In genomic region chr4:185721190-185721948, GRCh38 we compare ENCODE assay signal across 1 cellular context.
TF ChIP-seq lines count a peak whose summit lies in the region.

No MANE protein-coding gene starts in this region.

TF ChIP-seq in HepG2, 621 proteins besides CTCF, POLR2A, EP300 and RAD21 (continued from another document and continues in another):
- TF ChIP-seq, protein P1, sequence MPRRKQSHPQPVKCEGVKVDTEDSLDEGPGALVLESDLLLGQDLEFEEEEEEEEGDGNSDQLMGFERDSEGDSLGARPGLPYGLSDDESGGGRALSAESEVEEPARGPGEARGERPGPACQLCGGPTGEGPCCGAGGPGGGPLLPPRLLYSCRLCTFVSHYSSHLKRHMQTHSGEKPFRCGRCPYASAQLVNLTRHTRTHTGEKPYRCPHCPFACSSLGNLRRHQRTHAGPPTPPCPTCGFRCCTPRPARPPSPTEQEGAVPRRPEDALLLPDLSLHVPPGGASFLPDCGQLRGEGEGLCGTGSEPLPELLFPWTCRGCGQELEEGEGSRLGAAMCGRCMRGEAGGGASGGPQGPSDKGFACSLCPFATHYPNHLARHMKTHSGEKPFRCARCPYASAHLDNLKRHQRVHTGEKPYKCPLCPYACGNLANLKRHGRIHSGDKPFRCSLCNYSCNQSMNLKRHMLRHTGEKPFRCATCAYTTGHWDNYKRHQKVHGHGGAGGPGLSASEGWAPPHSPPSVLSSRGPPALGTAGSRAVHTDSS (CRISPR knock-in tag; conservative IDR thresholded peaks at IDR 0.05), result no peak
- no peak for TF ChIP-seq TEAD2 (CRISPR knock-in tag; IDR thresholded peaks at IDR 0.05)
- TF ChIP-seq PBX2 (CRISPR knock-in tag; IDR thresholded peaks at IDR 0.05), result no peak
- TF ChIP-seq, protein P2, sequence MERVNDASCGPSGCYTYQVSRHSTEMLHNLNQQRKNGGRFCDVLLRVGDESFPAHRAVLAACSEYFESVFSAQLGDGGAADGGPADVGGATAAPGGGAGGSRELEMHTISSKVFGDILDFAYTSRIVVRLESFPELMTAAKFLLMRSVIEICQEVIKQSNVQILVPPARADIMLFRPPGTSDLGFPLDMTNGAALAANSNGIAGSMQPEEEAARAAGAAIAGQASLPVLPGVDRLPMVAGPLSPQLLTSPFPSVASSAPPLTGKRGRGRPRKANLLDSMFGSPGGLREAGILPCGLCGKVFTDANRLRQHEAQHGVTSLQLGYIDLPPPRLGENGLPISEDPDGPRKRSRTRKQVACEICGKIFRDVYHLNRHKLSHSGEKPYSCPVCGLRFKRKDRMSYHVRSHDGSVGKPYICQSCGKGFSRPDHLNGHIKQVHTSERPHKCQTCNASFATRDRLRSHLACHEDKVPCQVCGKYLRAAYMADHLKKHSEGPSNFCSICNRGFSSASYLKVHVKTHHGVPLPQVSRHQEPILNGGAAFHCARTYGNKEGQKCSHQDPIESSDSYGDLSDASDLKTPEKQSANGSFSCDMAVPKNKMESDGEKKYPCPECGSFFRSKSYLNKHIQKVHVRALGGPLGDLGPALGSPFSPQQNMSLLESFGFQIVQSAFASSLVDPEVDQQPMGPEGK (CRISPR knock-in tag; IDR thresholded peaks at IDR 0.05), result no peak
- TF ChIP-seq ZNF703 (CRISPR knock-in tag; IDR thresholded peaks at IDR 0.05; ENCODE audit: borderline replicate concordance), result no peak
- no peak for TF ChIP-seq RFX1 (IDR thresholded peaks at IDR 0.05)
- TF ChIP-seq RELA (CRISPR knock-in tag; IDR thresholded peaks at IDR 0.05), result no peak
- TF ChIP-seq SAFB2 (CRISPR knock-in tag; IDR thresholded peaks at IDR 0.05; ENCODE audit: borderline replicate concordance, low read depth), result no peak
- no peak for TF ChIP-seq ZNF12 (CRISPR knock-in tag; IDR thresholded peaks at IDR 0.05)
- no peak for TF ChIP-seq NR2F1 (CRISPR knock-in tag; IDR thresholded peaks at IDR 0.05)
- TF ChIP-seq GTF3A (CRISPR knock-in tag; conservative IDR thresholded peaks at IDR 0.05), result no peak
- no peak for TF ChIP-seq MIER3 (CRISPR knock-in tag; IDR thresholded peaks at IDR 0.05; ENCODE audit: borderline replicate concordance)
- TF ChIP-seq ARID2 (CRISPR knock-in tag; IDR thresholded peaks at IDR 0.05; ENCODE audit: borderline replicate concordance), result no peak
- TF ChIP-seq GLI4 (CRISPR knock-in tag; IDR thresholded peaks at IDR 0.05; ENCODE audit: borderline replicate concordance), result no peak
- no peak for TF ChIP-seq KLF13 (CRISPR knock-in tag; IDR thresholded peaks at IDR 0.05)
- TF ChIP-seq ZNF570 (CRISPR knock-in tag; IDR thresholded peaks at IDR 0.05; ENCODE audit: borderline replicate concordance), result no peak
- TF ChIP-seq, protein P3, sequence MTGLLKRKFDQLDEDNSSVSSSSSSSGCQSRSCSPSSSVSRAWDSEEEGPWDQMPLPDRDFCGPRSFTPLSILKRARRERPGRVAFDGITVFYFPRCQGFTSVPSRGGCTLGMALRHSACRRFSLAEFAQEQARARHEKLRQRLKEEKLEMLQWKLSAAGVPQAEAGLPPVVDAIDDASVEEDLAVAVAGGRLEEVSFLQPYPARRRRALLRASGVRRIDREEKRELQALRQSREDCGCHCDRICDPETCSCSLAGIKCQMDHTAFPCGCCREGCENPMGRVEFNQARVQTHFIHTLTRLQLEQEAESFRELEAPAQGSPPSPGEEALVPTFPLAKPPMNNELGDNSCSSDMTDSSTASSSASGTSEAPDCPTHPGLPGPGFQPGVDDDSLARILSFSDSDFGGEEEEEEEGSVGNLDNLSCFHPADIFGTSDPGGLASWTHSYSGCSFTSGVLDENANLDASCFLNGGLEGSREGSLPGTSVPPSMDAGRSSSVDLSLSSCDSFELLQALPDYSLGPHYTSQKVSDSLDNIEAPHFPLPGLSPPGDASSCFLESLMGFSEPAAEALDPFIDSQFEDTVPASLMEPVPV (CRISPR knock-in tag; IDR thresholded peaks at IDR 0.05), result 0 out of 2 replicates have a peak, but pooled peaks have one; percentile 15
- TF ChIP-seq NR2F6 (IDR thresholded peaks at IDR 0.05), result no peak
- TF ChIP-seq NR2F6 (CRISPR knock-in tag; IDR thresholded peaks at IDR 0.05), result no peak
- TF ChIP-seq ZNF609 (CRISPR knock-in tag; IDR thresholded peaks at IDR 0.05; ENCODE audit: borderline replicate concordance), result no peak
- no peak for TF ChIP-seq ZNF121 (CRISPR knock-in tag; IDR thresholded peaks at IDR 0.05)
- no peak for TF ChIP-seq ELF1 (CRISPR knock-in tag; IDR thresholded peaks at IDR 0.05)
- no peak for TF ChIP-seq ZNF605 (CRISPR knock-in tag; IDR thresholded peaks at IDR 0.05)
- no peak for TF ChIP-seq SRY (CRISPR knock-in tag; IDR thresholded peaks at IDR 0.05)
- TF ChIP-seq U2AF2 (IDR thresholded peaks at IDR 0.05; ENCODE audit: low read depth, low read length), result no peak
- TF ChIP-seq ZNF687 (CRISPR knock-in tag; IDR thresholded peaks at IDR 0.05), result peak; percentile 33
- TF ChIP-seq SMARCC2 (IDR thresholded peaks at IDR 0.05), result no peak
- TF ChIP-seq ZSCAN5A (CRISPR knock-in tag; IDR thresholded peaks at IDR 0.05; ENCODE audit: borderline replicate concordance), result no peak
- TF ChIP-seq CBX5 (CRISPR knock-in tag; IDR thresholded peaks at IDR 0.05; ENCODE audit: borderline replicate concordance), result no peak
- TF ChIP-seq, protein P4, sequence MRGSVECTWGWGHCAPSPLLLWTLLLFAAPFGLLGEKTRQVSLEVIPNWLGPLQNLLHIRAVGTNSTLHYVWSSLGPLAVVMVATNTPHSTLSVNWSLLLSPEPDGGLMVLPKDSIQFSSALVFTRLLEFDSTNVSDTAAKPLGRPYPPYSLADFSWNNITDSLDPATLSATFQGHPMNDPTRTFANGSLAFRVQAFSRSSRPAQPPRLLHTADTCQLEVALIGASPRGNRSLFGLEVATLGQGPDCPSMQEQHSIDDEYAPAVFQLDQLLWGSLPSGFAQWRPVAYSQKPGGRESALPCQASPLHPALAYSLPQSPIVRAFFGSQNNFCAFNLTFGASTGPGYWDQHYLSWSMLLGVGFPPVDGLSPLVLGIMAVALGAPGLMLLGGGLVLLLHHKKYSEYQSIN (CRISPR knock-in tag; IDR thresholded peaks at IDR 0.05; ENCODE audit: borderline replicate concordance), result no peak
- peak; percentile 68; the same call in 1 of the 2 replicates for TF ChIP-seq MEIS2 (CRISPR knock-in tag; IDR thresholded peaks at IDR 0.05)
- TF ChIP-seq ZNF326 (CRISPR knock-in tag; IDR thresholded peaks at IDR 0.05; ENCODE audit: borderline replicate concordance), result no peak
- TF ChIP-seq ZNF44 (CRISPR knock-in tag; IDR thresholded peaks at IDR 0.05), result no peak
- TF ChIP-seq RBM22 (optimal IDR thresholded peaks at IDR 0.05; ENCODE audit: low read length), result no peak
- no peak for TF ChIP-seq PRMT3 (CRISPR knock-in tag; IDR thresholded peaks at IDR 0.05; ENCODE audit: borderline replicate concordance, low read depth)
- TF ChIP-seq, protein P5, sequence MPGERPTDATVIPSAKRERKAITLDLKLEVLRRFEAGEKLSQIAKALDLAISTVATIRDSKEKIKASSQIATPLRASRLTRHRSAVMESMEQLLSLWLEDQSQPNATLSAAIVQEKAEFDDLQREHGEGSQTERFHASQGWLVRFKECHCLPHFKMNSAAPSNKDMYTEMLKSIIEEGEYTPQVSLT (CRISPR knock-in tag; IDR thresholded peaks at IDR 0.05; ENCODE audit: borderline replicate concordance, low read depth), result no peak
- no peak for TF ChIP-seq HES4 (CRISPR knock-in tag; IDR thresholded peaks at IDR 0.05; ENCODE audit: borderline replicate concordance)
- no peak for TF ChIP-seq CHCHD3 (CRISPR knock-in tag; IDR thresholded peaks at IDR 0.05)
- peak; percentile 15; the same call in 1 of the 2 replicates for TF ChIP-seq CEBPB (IDR thresholded peaks at IDR 0.05; ENCODE audit: borderline replicate concordance, low read depth, low read length)
- TF ChIP-seq, protein P6, sequence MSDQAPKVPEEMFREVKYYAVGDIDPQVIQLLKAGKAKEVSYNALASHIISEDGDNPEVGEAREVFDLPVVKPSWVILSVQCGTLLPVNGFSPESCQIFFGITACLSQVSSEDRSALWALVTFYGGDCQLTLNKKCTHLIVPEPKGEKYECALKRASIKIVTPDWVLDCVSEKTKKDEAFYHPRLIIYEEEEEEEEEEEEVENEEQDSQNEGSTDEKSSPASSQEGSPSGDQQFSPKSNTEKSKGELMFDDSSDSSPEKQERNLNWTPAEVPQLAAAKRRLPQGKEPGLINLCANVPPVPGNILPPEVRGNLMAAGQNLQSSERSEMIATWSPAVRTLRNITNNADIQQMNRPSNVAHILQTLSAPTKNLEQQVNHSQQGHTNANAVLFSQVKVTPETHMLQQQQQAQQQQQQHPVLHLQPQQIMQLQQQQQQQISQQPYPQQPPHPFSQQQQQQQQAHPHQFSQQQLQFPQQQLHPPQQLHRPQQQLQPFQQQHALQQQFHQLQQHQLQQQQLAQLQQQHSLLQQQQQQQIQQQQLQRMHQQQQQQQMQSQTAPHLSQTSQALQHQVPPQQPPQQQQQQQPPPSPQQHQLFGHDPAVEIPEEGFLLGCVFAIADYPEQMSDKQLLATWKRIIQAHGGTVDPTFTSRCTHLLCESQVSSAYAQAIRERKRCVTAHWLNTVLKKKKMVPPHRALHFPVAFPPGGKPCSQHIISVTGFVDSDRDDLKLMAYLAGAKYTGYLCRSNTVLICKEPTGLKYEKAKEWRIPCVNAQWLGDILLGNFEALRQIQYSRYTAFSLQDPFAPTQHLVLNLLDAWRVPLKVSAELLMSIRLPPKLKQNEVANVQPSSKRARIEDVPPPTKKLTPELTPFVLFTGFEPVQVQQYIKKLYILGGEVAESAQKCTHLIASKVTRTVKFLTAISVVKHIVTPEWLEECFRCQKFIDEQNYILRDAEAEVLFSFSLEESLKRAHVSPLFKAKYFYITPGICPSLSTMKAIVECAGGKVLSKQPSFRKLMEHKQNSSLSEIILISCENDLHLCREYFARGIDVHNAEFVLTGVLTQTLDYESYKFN (CRISPR knock-in tag; conservative IDR thresholded peaks at IDR 0.05), result no peak
